In the genomic region with DNA sequence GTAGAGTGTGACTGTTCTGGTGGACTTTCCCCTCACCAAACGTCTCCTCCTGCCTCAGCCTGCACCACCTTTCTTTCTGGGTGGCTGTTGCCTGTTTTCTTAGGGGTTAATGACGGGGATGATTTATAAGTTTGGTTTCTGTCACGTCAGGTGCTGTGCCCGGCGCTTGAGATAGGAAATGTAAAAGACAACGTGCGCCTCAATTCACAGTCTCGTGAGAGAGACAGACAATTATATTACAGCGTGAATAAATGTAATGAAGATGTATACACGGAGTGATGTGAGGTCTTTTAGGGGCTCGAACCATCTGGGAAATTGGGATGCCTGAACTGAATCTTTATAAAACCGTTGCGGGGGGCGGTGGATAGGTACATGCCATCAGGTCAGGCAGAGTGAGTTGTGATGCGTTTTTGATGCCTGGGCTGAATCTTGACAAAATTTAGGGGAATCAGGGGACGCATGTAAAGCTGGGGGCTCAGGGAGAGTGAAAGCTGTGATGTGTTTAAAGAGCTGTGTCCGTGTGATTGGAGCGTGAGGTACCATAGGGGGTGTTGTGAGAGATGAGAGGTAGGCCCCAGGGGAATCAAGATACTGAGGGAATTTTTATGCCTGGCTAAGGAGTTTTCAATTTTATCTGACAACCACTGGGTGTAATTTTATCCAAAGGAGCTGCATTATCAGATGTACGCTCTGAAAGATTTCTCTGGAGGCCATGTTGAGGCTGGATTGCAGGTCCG, we compare ENCODE assay signal across 1 cellular context.
A peak's percentile ranks its signal among the peaks of the same experiment; 100 is the strongest.
TF ChIP-seq lines count a peak whose summit lies in the region.

No MANE protein-coding gene starts in this region.

TF ChIP-seq in GM12878, 131 proteins besides CTCF, POLR2A, EP300 and RAD21 (continued from another document):
- TF ChIP-seq, protein P1, sequence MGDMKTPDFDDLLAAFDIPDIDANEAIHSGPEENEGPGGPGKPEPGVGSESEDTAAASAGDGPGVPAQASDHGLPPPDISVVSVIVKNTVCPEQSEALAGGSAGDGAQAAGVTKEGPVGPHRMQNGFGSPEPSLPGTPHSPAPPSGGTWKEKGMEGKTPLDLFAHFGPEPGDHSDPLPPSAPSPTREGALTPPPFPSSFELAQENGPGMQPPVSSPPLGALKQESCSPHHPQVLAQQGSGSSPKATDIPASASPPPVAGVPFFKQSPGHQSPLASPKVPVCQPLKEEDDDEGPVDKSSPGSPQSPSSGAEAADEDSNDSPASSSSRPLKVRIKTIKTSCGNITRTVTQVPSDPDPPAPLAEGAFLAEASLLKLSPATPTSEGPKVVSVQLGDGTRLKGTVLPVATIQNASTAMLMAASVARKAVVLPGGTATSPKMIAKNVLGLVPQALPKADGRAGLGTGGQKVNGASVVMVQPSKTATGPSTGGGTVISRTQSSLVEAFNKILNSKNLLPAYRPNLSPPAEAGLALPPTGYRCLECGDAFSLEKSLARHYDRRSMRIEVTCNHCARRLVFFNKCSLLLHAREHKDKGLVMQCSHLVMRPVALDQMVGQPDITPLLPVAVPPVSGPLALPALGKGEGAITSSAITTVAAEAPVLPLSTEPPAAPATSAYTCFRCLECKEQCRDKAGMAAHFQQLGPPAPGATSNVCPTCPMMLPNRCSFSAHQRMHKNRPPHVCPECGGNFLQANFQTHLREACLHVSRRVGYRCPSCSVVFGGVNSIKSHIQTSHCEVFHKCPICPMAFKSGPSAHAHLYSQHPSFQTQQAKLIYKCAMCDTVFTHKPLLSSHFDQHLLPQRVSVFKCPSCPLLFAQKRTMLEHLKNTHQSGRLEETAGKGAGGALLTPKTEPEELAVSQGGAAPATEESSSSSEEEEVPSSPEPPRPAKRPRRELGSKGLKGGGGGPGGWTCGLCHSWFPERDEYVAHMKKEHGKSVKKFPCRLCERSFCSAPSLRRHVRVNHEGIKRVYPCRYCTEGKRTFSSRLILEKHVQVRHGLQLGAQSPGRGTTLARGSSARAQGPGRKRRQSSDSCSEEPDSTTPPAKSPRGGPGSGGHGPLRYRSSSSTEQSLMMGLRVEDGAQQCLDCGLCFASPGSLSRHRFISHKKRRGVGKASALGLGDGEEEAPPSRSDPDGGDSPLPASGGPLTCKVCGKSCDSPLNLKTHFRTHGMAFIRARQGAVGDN (IDR thresholded peaks at IDR 0.05): no peak
- TF ChIP-seq NR2C2 (IDR thresholded peaks at IDR 0.05; ENCODE audit: borderline replicate concordance, control insufficient read depth, insufficient read length, low read depth) (no peak), BCL3 (IDR thresholded peaks at IDR 0.05; ENCODE audit: borderline replicate concordance, insufficient read depth, low read depth, low read length, poor library complexity, severe bottlenecking) (no peak), NBN (IDR thresholded peaks at IDR 0.05) (no peak), SMARCA5 (IDR thresholded peaks at IDR 0.05) (no peak), DPF2 (IDR thresholded peaks at IDR 0.05) (0 out of 2 replicates have a peak, but pooled peaks have one; percentile 32), PAX5 (IDR thresholded peaks at IDR 0.05; ENCODE audit: borderline replicate concordance, low read depth, low read length) (no peak), POLR2AphosphoS2 (IDR thresholded peaks at IDR 0.05; ENCODE audit: low read depth, low read length) (no peak), STAT3 (IDR thresholded peaks at IDR 0.05; ENCODE audit: low read depth, low read length) (no peak), SREBF1 (IDR thresholded peaks at IDR 0.05; ENCODE audit: low read length) (no peak), RAD51 (IDR thresholded peaks at IDR 0.05) (0 out of 2 replicates have a peak, but pooled peaks have one; percentile 8), MTA3 (IDR thresholded peaks at IDR 0.05; ENCODE audit: borderline replicate concordance, low read length) (no peak; the same call in 1 of the 2 replicates), ZSCAN29 (IDR thresholded peaks at IDR 0.05) (no peak), CBX5 (IDR thresholded peaks at IDR 0.05; ENCODE audit: low read depth) (no peak), TCF3 (IDR thresholded peaks at IDR 0.05; ENCODE audit: borderline replicate concordance, insufficient read depth, low read depth, low read length) (no peak), RCOR1 (conservative IDR thresholded peaks at IDR 0.05; ENCODE audit: low read depth, low read length) (no peak), ZNF274 (IDR thresholded peaks at IDR 0.05; ENCODE audit: insufficient read depth, insufficient read length) (no peak), SMAD1 (IDR thresholded peaks at IDR 0.05; ENCODE audit: low read depth, partially characterized antibody) (no peak), E2F4 (IDR thresholded peaks at IDR 0.05; ENCODE audit: low read depth, low read length) (no peak), STAT1 (conservative IDR thresholded peaks at IDR 0.05) (no peak), ZZZ3 (IDR thresholded peaks at IDR 0.05; ENCODE audit: control insufficient read depth, insufficient read length, low read depth) (no peak), RUNX3 (IDR thresholded peaks at IDR 0.05; ENCODE audit: low read length) (no peak; the same call in 1 of the 2 replicates), PAX8 (IDR thresholded peaks at IDR 0.05) (no peak), SKIL (IDR thresholded peaks at IDR 0.05; ENCODE audit: low read depth, poor library complexity, severe bottlenecking) (peak; percentile 34), EZH2 (IDR thresholded peaks at IDR 0.05; ENCODE audit: borderline replicate concordance, control insufficient read depth, low read depth, low read length) (no peak)
- TF ChIP-seq, protein P2, sequence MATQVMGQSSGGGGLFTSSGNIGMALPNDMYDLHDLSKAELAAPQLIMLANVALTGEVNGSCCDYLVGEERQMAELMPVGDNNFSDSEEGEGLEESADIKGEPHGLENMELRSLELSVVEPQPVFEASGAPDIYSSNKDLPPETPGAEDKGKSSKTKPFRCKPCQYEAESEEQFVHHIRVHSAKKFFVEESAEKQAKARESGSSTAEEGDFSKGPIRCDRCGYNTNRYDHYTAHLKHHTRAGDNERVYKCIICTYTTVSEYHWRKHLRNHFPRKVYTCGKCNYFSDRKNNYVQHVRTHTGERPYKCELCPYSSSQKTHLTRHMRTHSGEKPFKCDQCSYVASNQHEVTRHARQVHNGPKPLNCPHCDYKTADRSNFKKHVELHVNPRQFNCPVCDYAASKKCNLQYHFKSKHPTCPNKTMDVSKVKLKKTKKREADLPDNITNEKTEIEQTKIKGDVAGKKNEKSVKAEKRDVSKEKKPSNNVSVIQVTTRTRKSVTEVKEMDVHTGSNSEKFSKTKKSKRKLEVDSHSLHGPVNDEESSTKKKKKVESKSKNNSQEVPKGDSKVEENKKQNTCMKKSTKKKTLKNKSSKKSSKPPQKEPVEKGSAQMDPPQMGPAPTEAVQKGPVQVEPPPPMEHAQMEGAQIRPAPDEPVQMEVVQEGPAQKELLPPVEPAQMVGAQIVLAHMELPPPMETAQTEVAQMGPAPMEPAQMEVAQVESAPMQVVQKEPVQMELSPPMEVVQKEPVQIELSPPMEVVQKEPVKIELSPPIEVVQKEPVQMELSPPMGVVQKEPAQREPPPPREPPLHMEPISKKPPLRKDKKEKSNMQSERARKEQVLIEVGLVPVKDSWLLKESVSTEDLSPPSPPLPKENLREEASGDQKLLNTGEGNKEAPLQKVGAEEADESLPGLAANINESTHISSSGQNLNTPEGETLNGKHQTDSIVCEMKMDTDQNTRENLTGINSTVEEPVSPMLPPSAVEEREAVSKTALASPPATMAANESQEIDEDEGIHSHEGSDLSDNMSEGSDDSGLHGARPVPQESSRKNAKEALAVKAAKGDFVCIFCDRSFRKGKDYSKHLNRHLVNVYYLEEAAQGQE (IDR thresholded peaks at IDR 0.05; ENCODE audit: low read depth, low read length): no peak
- TF ChIP-seq, protein P3, sequence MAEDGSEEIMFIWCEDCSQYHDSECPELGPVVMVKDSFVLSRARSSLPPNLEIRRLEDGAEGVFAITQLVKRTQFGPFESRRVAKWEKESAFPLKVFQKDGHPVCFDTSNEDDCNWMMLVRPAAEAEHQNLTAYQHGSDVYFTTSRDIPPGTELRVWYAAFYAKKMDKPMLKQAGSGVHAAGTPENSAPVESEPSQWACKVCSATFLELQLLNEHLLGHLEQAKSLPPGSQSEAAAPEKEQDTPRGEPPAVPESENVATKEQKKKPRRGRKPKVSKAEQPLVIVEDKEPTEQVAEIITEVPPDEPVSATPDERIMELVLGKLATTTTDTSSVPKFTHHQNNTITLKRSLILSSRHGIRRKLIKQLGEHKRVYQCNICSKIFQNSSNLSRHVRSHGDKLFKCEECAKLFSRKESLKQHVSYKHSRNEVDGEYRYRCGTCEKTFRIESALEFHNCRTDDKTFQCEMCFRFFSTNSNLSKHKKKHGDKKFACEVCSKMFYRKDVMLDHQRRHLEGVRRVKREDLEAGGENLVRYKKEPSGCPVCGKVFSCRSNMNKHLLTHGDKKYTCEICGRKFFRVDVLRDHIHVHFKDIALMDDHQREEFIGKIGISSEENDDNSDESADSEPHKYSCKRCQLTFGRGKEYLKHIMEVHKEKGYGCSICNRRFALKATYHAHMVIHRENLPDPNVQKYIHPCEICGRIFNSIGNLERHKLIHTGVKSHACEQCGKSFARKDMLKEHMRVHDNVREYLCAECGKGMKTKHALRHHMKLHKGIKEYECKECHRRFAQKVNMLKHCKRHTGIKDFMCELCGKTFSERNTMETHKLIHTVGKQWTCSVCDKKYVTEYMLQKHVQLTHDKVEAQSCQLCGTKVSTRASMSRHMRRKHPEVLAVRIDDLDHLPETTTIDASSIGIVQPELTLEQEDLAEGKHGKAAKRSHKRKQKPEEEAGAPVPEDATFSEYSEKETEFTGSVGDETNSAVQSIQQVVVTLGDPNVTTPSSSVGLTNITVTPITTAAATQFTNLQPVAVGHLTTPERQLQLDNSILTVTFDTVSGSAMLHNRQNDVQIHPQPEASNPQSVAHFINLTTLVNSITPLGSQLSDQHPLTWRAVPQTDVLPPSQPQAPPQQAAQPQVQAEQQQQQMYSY (CRISPR knock-in tag; IDR thresholded peaks at IDR 0.05): no peak
- TF ChIP-seq, protein P4, sequence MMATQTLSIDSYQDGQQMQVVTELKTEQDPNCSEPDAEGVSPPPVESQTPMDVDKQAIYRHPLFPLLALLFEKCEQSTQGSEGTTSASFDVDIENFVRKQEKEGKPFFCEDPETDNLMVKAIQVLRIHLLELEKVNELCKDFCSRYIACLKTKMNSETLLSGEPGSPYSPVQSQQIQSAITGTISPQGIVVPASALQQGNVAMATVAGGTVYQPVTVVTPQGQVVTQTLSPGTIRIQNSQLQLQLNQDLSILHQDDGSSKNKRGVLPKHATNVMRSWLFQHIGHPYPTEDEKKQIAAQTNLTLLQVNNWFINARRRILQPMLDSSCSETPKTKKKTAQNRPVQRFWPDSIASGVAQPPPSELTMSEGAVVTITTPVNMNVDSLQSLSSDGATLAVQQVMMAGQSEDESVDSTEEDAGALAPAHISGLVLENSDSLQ (IDR thresholded peaks at IDR 0.05): no peak
- TF ChIP-seq, protein P5, sequence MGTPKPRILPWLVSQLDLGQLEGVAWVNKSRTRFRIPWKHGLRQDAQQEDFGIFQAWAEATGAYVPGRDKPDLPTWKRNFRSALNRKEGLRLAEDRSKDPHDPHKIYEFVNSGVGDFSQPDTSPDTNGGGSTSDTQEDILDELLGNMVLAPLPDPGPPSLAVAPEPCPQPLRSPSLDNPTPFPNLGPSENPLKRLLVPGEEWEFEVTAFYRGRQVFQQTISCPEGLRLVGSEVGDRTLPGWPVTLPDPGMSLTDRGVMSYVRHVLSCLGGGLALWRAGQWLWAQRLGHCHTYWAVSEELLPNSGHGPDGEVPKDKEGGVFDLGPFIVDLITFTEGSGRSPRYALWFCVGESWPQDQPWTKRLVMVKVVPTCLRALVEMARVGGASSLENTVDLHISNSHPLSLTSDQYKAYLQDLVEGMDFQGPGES (IDR thresholded peaks at IDR 0.05): no peak
TF ChIP-seq in GM12878: peak in this region for 7.
